In the genomic region with DNA sequence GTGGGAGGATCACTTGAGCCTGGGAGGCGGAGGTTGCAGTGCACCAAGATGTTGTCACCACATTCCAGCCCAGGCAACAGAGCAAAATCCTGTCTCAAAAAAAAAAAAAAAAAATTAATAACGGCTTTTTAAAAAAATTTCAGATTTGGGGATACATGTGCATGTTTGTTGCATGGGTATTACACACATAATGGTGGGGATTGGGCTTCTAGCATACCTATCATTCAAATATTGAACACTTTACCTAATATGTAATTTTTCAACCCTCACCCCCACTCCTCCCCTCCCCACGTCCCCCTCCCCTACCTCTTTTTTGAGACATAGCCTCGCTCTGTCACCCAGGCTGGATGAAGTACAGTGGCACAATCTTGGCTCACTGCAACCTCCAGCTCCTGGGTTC, we compare ENCODE assay signal across 1 cellular context.
TF ChIP-seq lines count a peak whose summit lies in the region.

No MANE protein-coding gene starts in this region.

TF ChIP-seq in A549, 52 proteins besides CTCF, POLR2A, EP300 and RAD21 (continued from another document):
- TF ChIP-seq SMC3 (IDR thresholded peaks at IDR 0.05), result no peak
